8 cellular contexts compared by ENCODE assay signal in genomic region chr18:24397694-24398365, GRCh38. TPM values are rescaled to one million over a fixed set of nuclear protein-coding genes. Genes with fewer than 3 reads are reported as not detected.
A peak's percentile ranks its signal among the peaks of the same experiment; 100 is the strongest.
DNase-seq lines count a peak whose midpoint lies in the region; ATAC-seq and TF ChIP-seq lines count a peak whose summit lies in the region.

Gene OSBPL1A, minus strand, starts transcription at chr18:24397824. Its CDS starts 20,291 bp downstream, at chr18:24377533.

- ATAC-seq in GM18868 (IDR thresholded peaks at IDR 0.05; ENCODE audit: unreplicated experiment): peak; percentile 58
- ATAC-seq in GM19023 (IDR thresholded peaks at IDR 0.05; ENCODE audit: unreplicated experiment): no peak

- H3K9me3 Mint-ChIP-seq in activated T-helper 2 cell treated with anti-CD3 and anti-CD28 coated beads, Interferon-gamma antibody, Interleukin-2, Interleukin-4, amounts not matched to agents 10 μg/mL and 5 μg/mL and 100 μg/mL, durations not matched to agents 14 hours and 24 hours and 36 hours: no peaks in the 10 kb centered on the region

- H3K4me3 Mint-ChIP-seq in activated T-helper 2 cell treated with anti-CD3 and anti-CD28 coated beads, Interferon-gamma antibody, Interleukin-2, Interleukin-4, amounts not matched to agents 10 μg/mL and 5 μg/mL and 100 μg/mL, durations not matched to agents 14 hours and 24 hours and 36 hours (ENCODE audit: low read depth): peak within 1 kb of the TSS; percentile 76

- H3K36me3 Mint-ChIP-seq in activated T-helper 2 cell treated with anti-CD3 and anti-CD28 coated beads, Interferon-gamma antibody, Interleukin-2, Interleukin-4, amounts not matched to agents 10 μg/mL and 5 μg/mL and 100 μg/mL, durations not matched to agents 14 hours and 24 hours and 36 hours (ENCODE audit: low read depth): no peaks in the 10 kb centered on the region

- H3K4me1 Mint-ChIP-seq in activated T-helper 2 cell treated with anti-CD3 and anti-CD28 coated beads, Interferon-gamma antibody, Interleukin-2, Interleukin-4, amounts not matched to agents 10 μg/mL and 5 μg/mL and 100 μg/mL, durations not matched to agents 14 hours and 24 hours and 36 hours (ENCODE audit: low read depth): peaks cover 20% of the 10 kb centered on the region

- peak within 1 kb of the TSS; percentile 98 for H3K27ac ChIP-seq in RWPE1

- POLR2A ChIA-PET in RWPE1 (lab: Yijun Ruan, JAX; ENCODE audit: low non-redundant PET): interaction anchor here (0.7 kb wide), 1 partner anchor 28 kb away, joined by 3 read pairs; the partner anchor contains the start of gene IMPACT

- DNase-seq in LoVo (ENCODE audit: low spot score) (peak; percentile 96), RWPE1 (ENCODE audit: low spot score) (peak; percentile 87), fibroblast of gingiva (ENCODE audit: low read depth) (peak; percentile 95), myocyte (ENCODE audit: low read depth) (peak; percentile 90)
- peak; percentile 52 for DNase-seq in activated T-helper 2 cell treated with anti-CD3 and anti-CD28 coated beads, Interferon-gamma antibody, Interleukin-2, Interleukin-4, amounts not matched to agents 10 μg/mL and 5 μg/mL and 100 μg/mL, durations not matched to agents 14 hours and 24 hours and 36 hours (ENCODE audit: low spot score)
- peak; percentile 49 to 64 for DNase-seq in stimulated activated CD8-positive, alpha-beta memory T cell treated with anti-CD3 and anti-CD28 coated beads, Interleukin-7, amount 100 ng/mL, for 1 hour (ENCODE audit: low read depth in 2 of 2)

- intact Hi-C loops in activated T-helper 2 cell treated with anti-CD3 and anti-CD28 coated beads, Interferon-gamma antibody, Interleukin-2, Interleukin-4, amounts not matched to agents 10 μg/mL and 5 μg/mL and 100 μg/mL, durations not matched to agents 14 hours and 24 hours and 36 hours (cut with micrococcal nuclease): loop anchor here (2.0 kb wide), 1 partner anchor 17 kb away; no protein-coding TSS in a partner anchor

- CTCF ChIA-PET in RWPE1 (lab: Yijun Ruan, JAX): no interaction called here

- TF ChIP-seq CTCF in RWPE1 (conservative IDR thresholded peaks at IDR 0.05; ENCODE audit: low read depth): no peak

- no peak within 1 kb of the TSS for H3K27ac Mint-ChIP-seq in activated T-helper 2 cell treated with anti-CD3 and anti-CD28 coated beads, Interferon-gamma antibody, Interleukin-2, Interleukin-4, amounts not matched to agents 10 μg/mL and 5 μg/mL and 100 μg/mL, durations not matched to agents 14 hours and 24 hours and 36 hours

- peaks cover 60% of the 10 kb centered on the region for H3K27me3 Mint-ChIP-seq in activated T-helper 2 cell treated with anti-CD3 and anti-CD28 coated beads, Interferon-gamma antibody, Interleukin-2, Interleukin-4, amounts not matched to agents 10 μg/mL and 5 μg/mL and 100 μg/mL, durations not matched to agents 14 hours and 24 hours and 36 hours (ENCODE audit: low read depth)

RNA-seq across cellular contexts. Expression of gene OSBPL1A, which starts in this region (rescaled TPM):
- total RNA-seq in activated T-helper 2 cell treated with anti-CD3 and anti-CD28 coated beads, Interferon-gamma antibody, Interleukin-2, Interleukin-4, amounts not matched to agents 10 μg/mL and 5 μg/mL and 100 μg/mL, durations not matched to agents 14 hours and 24 hours and 36 hours: 0.39 and 0.98 TPM in 2 replicates
- total RNA-seq in myocyte: 15.1 and 19.5 TPM in 2 replicates
- polyA plus RNA-seq in myocyte (2012): 21.1 TPM

Comparison
In these comparisons a context has a peak if more than half of its experiments do, and no peak if none do; other contexts are left out.
1. Peak in DNase-seq in activated T-helper 2 cell treated with anti-CD3 and anti-CD28 coated beads, Interferon-gamma antibody, Interleukin-2, Interleukin-4, amounts not matched to agents 10 μg/mL and 5 μg/mL and 100 μg/mL, durations not matched to agents 14 hours and 24 hours and 36 hours; RNA of the gene not detected or under 1 TPM.